ENCODE assay signal across 1 cellular context in genomic region chr17:29586676-29587469, GRCh38.
TF ChIP-seq lines count a peak whose summit lies in the region.

No MANE protein-coding gene starts in this region.

TF ChIP-seq in HepG2, 621 proteins besides CTCF, POLR2A, EP300 and RAD21:
- no peak for TF ChIP-seq ZNF609 (CRISPR knock-in tag; IDR thresholded peaks at IDR 0.05; ENCODE audit: borderline replicate concordance)
